Comparison of ENCODE assay signal across 8 cellular contexts in the genomic region with DNA sequence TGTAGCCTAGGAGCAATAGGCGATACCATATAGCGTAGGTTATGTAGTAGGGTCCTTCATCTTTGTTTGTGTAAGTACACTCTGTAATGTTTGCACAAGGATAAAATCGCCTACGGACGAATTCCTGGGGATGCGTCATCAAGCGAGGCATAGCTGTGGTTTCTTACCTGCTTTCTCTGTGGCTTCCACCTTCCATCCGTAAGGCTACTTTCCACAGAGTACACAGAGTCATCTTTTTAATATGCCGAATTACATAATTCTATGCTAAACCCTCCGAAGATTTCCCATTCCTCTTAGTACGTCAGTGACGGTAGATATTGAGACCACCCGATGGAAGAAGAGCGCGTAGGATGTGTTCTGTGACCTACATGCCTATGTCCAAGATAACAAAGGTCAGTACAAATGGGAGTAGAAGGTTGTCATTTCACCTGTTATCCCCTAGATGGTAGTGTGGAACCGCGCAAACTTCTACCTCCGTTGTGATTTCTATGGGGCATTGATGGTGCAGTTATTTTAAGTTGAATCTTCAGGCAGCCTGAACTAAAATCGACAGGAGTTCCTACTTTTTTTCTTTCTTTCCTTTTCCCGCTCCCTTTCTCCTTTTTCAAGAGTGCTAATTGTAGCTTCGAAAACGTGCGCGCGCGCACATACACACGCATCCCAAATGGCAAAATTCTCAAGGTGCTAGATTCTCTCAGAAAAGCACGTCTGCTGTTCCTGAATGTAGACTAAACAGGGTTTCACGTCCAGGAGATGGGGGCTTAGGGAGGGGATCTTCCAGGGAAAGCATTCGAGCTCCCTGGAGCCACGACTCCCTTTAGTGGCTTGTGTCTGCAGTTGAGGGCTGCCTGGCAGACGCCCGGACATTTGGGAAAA.
DNase-seq lines count a peak whose midpoint lies in the region; ATAC-seq lines count a peak whose summit lies in the region.

No MANE protein-coding gene starts in this region.

- H3K4me3 Mint-ChIP-seq in T-helper 17 cell = no peak overlapping the region

- H3K36me3 Mint-ChIP-seq in T-helper 17 cell (ENCODE audit: low read depth) = no peaks in the 10 kb centered on the region

- H3K27me3 Mint-ChIP-seq in T-helper 17 cell = no peaks in the 10 kb centered on the region

- DNase-seq in SIG-M5 treated with dmso at 0.1 percent for 504 hours (lab: John Stamatoyannopoulos, UW; ENCODE audit: unreplicated experiment) = peak; percentile 42
- DNase-seq in SIG-M5 (lab: John Stamatoyannopoulos, UW) = no peak
- DNase-seq in HK-2 (ENCODE audit: unreplicated experiment) = peak; percentile 83
- peak; percentile 41 for DNase-seq in RPMI8226
- peak; percentile 96 for DNase-seq in epithelial cell of prostate (ENCODE audit: low read depth, low spot score)
- peak; percentile 29 for DNase-seq in middle frontal gyrus (ENCODE audit: extremely low spot score, low spot score)
- no peak for DNase-seq in T-helper 17 cell

- H3K4me1 Mint-ChIP-seq in T-helper 17 cell = no peaks in the 10 kb centered on the region

- ATAC-seq in GM21526 (IDR thresholded peaks at IDR 0.05; ENCODE audit: low FRiP score, unreplicated experiment) = peak; percentile 97
- ATAC-seq in T-helper 17 cell = no peak

- H3K9me3 ChIP-seq in T-helper 17 cell (ENCODE audit: control insufficient read depth, low read length, poor library complexity, severe bottlenecking) = no peaks in the 10 kb centered on the region

- H3K27ac Mint-ChIP-seq in T-helper 17 cell = no peak overlapping the region

- H3K27ac ChIP-seq in epithelial cell of prostate = peak overlapping the region; percentile 60

Comparison
In these comparisons a context has a peak if more than half of its experiments do, and no peak if none do; other contexts are left out.
1. DNase-seq: peak in SIG-M5 treated with dmso at 0.1 percent for 504 hours (single experiment), HK-2 (single experiment), RPMI8226 (single experiment), epithelial cell of prostate (single experiment) and middle frontal gyrus (single experiment); none in SIG-M5 (single experiment) and T-helper 17 cell (0 of 3).